In genomic region chr12:114998118-114998771, GRCh38 we compare ENCODE assay signal across 28 cellular contexts.
"Had no signal": no experiment of that assay in that cellular context is flagged by ENCODE, and none has a peak within 500 bp of the region (broad histone marks: within the 10 kb centered on the region; RNA-seq: fewer than 3 reads in every experiment).

No MANE protein-coding gene starts in this region.

- ATAC-seq: naive thymus-derived CD4-positive, alpha-beta T cell; psoas muscle had no signal

- H3K27ac Mint-ChIP-seq: activated naive CD4-positive, alpha-beta T cell treated with anti-CD3 and anti-CD28 coated beads for 36 hours; activated naive CD8-positive, alpha-beta T cell treated with anti-CD3 and anti-CD28 coated beads for 36 hours; activated T-helper 1 cell treated with anti-CD3 and anti-CD28 coated beads, Interleukin-12 subunit alpha, Interleukin-12 subunit beta, Interleukin-2, Interleukin-4 antibody, amounts not matched to agents 30 ng/mL and 10 ng/mL and 1 ng/mL, durations not matched to agents 14 hours and 24 hours and 36 hours; naive thymus-derived CD4-positive, alpha-beta T cell; stimulated activated naive B cell treated with anti-CD40 and anti-IgM and Interleukin-4, amounts not matched to agents 10 μg/mL and 1 μg/mL and 100 μg/mL, for 72 hours; T-helper 2 cell treated with Interferon-gamma antibody and Interleukin-4, amounts not matched to agents 5 μg/mL and 100 μg/mL, for 36 hours had no signal

- H3K4me1 ChIP-seq: parathyroid adenoma, psoas muscle had no signal

- H3K9ac ChIP-seq: parathyroid adenoma had no signal

- DNase-seq: activated CD4-positive, alpha-beta T cell treated with anti-CD3 and anti-CD28 coated beads for 4 hours; activated CD4-positive, alpha-beta T cell treated with anti-CD3 and anti-CD28 coated beads, Interleukin-2, amount 50 U/mL, for 48 hours; activated CD8-positive, alpha-beta memory T cell treated with anti-CD3 and anti-CD28 coated beads for 24 hours; activated effector memory CD4-positive, alpha-beta T cell treated with anti-CD3 and anti-CD28 coated beads, Interleukin-2, amount 50 U/mL, for 16 hours; activated naive CD4-positive, alpha-beta T cell treated with anti-CD3 and anti-CD28 coated beads for 36 hours; activated naive CD8-positive, alpha-beta T cell treated with anti-CD3 and anti-CD28 coated beads for 36 hours; brain microvascular endothelial cell; dorsolateral prefrontal cortex; effector memory CD4-positive, alpha-beta T cell; islet precursor cell; mammary epithelial cell; midbrain; naive thymus-derived CD4-positive, alpha-beta T cell; occipital lobe; psoas muscle; stimulated activated CD4-positive, alpha-beta T cell treated with anti-CD3 and anti-CD28 coated beads, Interleukin-15, amount 100 ng/mL, for 24 hours; stimulated activated CD4-positive, alpha-beta T cell treated with anti-CD3 and anti-CD28 coated beads, Interleukin-2, amount 100 ng/mL, for 24 hours; stimulated activated naive B cell treated with anti-CD40 and anti-IgM and Interleukin-4, amounts not matched to agents 10 μg/mL and 1 μg/mL and 100 μg/mL, for 72 hours; stomach; T-helper 1 cell; thyroid gland had no signal

- H3K27ac ChIP-seq: brain microvascular endothelial cell, coronary artery, dorsolateral prefrontal cortex, parathyroid adenoma, psoas muscle, right atrium auricular region, stomach, thyroid gland, VCaP had no signal

- H3K27me3 Mint-ChIP-seq: activated naive CD8-positive, alpha-beta T cell treated with anti-CD3 and anti-CD28 coated beads for 36 hours had no signal

- H3K4me3 ChIP-seq: coronary artery, dorsolateral prefrontal cortex, psoas muscle, right atrium auricular region, stomach, thyroid gland had no signal

- H3K4me3 Mint-ChIP-seq: activated naive CD4-positive, alpha-beta T cell treated with anti-CD3 and anti-CD28 coated beads for 36 hours; activated naive CD8-positive, alpha-beta T cell treated with anti-CD3 and anti-CD28 coated beads for 36 hours; activated T-helper 1 cell treated with anti-CD3 and anti-CD28 coated beads, Interleukin-12 subunit alpha, Interleukin-12 subunit beta, Interleukin-2, Interleukin-4 antibody, amounts not matched to agents 30 ng/mL and 10 ng/mL and 1 ng/mL, durations not matched to agents 14 hours and 24 hours and 36 hours; naive thymus-derived CD4-positive, alpha-beta T cell; neural crest cell; stimulated activated naive B cell treated with anti-CD40 and anti-IgM and Interleukin-4, amounts not matched to agents 10 μg/mL and 1 μg/mL and 100 μg/mL, for 72 hours; T-helper 2 cell treated with Interferon-gamma antibody and Interleukin-4, amounts not matched to agents 5 μg/mL and 100 μg/mL, for 36 hours had no signal

- H3K4me1 Mint-ChIP-seq: activated naive CD8-positive, alpha-beta T cell treated with anti-CD3 and anti-CD28 coated beads for 36 hours; naive thymus-derived CD4-positive, alpha-beta T cell; stimulated activated naive B cell treated with anti-CD40 and anti-IgM and Interleukin-4, amounts not matched to agents 10 μg/mL and 1 μg/mL and 100 μg/mL, for 72 hours had no signal

- H3K36me3 ChIP-seq: brain microvascular endothelial cell, right atrium auricular region, stomach, thyroid gland had no signal

- H3K27me3 ChIP-seq: brain microvascular endothelial cell, right atrium auricular region, stomach, thyroid gland had no signal

- H3K9me3 ChIP-seq: psoas muscle, right atrium auricular region, stomach, thyroid gland had no signal

- H3K79me2 ChIP-seq: parathyroid adenoma had no signal

- H3K36me3 Mint-ChIP-seq: naive thymus-derived CD4-positive, alpha-beta T cell had no signal

- H2AFZ ChIP-seq: parathyroid adenoma had no signal
